In genomic region chr5:31640024-31640423, GRCh38 we compare ENCODE assay signal across 1 cellular context.
TF ChIP-seq lines count a peak whose summit lies in the region.

No MANE protein-coding gene starts in this region.

TF ChIP-seq in IMR-90, 13 proteins besides CTCF, POLR2A, EP300 and RAD21 (continued from another document):
- TF ChIP-seq BHLHE40 (IDR thresholded peaks at IDR 0.05; ENCODE audit: low read depth, low read length) = no peak
- TF ChIP-seq ELK1 (IDR thresholded peaks at IDR 0.05; ENCODE audit: borderline replicate concordance, low read depth, low read length) = no peak
- no peak for TF ChIP-seq MAZ (IDR thresholded peaks at IDR 0.05; ENCODE audit: borderline replicate concordance, low read depth, low read length)
- TF ChIP-seq NFE2L2 (IDR thresholded peaks at IDR 0.05; ENCODE audit: low read depth, low read length) = no peak
- TF ChIP-seq CEBPB (IDR thresholded peaks at IDR 0.05; ENCODE audit: low read depth, low read length) = no peak
- no peak for TF ChIP-seq CHD1 (IDR thresholded peaks at IDR 0.05; ENCODE audit: low read depth, low read length)
- TF ChIP-seq FOS (IDR thresholded peaks at IDR 0.05; ENCODE audit: low read depth, low read length) = no peak
- TF ChIP-seq MXI1 (IDR thresholded peaks at IDR 0.05; ENCODE audit: borderline replicate concordance, low read depth, low read length) = no peak
- TF ChIP-seq, protein P1, sequence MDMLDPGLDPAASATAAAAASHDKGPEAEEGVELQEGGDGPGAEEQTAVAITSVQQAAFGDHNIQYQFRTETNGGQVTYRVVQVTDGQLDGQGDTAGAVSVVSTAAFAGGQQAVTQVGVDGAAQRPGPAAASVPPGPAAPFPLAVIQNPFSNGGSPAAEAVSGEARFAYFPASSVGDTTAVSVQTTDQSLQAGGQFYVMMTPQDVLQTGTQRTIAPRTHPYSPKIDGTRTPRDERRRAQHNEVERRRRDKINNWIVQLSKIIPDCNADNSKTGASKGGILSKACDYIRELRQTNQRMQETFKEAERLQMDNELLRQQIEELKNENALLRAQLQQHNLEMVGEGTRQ (IDR thresholded peaks at IDR 0.05; ENCODE audit: low read depth, low read length) = no peak
- TF ChIP-seq RFX5 (IDR thresholded peaks at IDR 0.05; ENCODE audit: low read depth, low read length) = no peak
- no peak for TF ChIP-seq RCOR1 (IDR thresholded peaks at IDR 0.05; ENCODE audit: insufficient replicate concordance, low read length)
